Comparison of ENCODE assay signal across 9 cellular contexts in genomic region chr22:39543095-39543494, GRCh38. TPM values are rescaled to one million over a fixed set of nuclear protein-coding genes. Genes with fewer than 3 reads are reported as not detected.
DNase-seq lines count a peak whose midpoint lies in the region; ATAC-seq, FAIRE-seq and TF ChIP-seq lines count a peak whose summit lies in the region.
"Had no signal": no experiment of that assay in that cellular context is flagged by ENCODE, and none has a peak within 500 bp of the region (broad histone marks: within the 10 kb centered on the region; RNA-seq: fewer than 3 reads in every experiment).

No MANE protein-coding gene starts in this region.

- DNase-seq in BJ (ENCODE audit: low read depth) (no peak), GM13976 (ENCODE audit: low spot score) (no peak), RPMI8226 (peak; percentile 54), foreskin keratinocyte (no peak), kidney (no peak), NCI-H226 (no peak)
- DNase-seq in activated CD8-positive, alpha-beta memory T cell treated with anti-CD3 and anti-CD28 coated beads, Interleukin-2, amount 50 U/mL, for 4 hours: no peak
- DNase-seq: natural killer cell had no signal

- H3K4me3 ChIP-seq in BJ (ENCODE audit: low read depth, low read length) (no peak overlapping the region), kidney (ENCODE audit: low read length in 2 of 2) (no peak overlapping the region)

- H3K27ac ChIP-seq in foreskin keratinocyte (no peak overlapping the region), kidney (ENCODE audit: low read depth in 2 of 2, low read length in 2 of 2) (no peak overlapping the region)

- ATAC-seq in foreskin keratinocyte: no peak
- ATAC-seq in GM18505 (IDR thresholded peaks at IDR 0.05; ENCODE audit: unreplicated experiment): no peak

- POLR2A ChIA-PET in BJ (lab: Charles Lee): no interaction called here

- TF ChIP-seq POLR2A in GM18505 (IDR thresholded peaks at IDR 0.05; ENCODE audit: borderline replicate concordance, extremely low read depth, insufficient read depth, insufficient read length): no peak

- H3K27me3 ChIP-seq in BJ (ENCODE audit: control insufficient read depth, insufficient read depth, low read length) (peaks cover 3% of the 10 kb centered on the region; the same call in 1 of the 2 replicates), foreskin keratinocyte (peaks cover 9% of the 10 kb centered on the region)

- no peaks in the 10 kb centered on the region for H3K36me3 ChIP-seq in BJ (ENCODE audit: control insufficient read depth, insufficient read depth, low read length)
- H3K36me3 ChIP-seq in kidney (ENCODE audit: control insufficient read depth in 1 of 2, insufficient read depth in 2 of 2, low read length in 2 of 2): no peaks in the 10 kb centered on the region

- H3K9ac ChIP-seq in kidney (ENCODE audit: low read length in 2 of 2): no peak overlapping the region

- in situ Hi-C loops in GM13976 (cut with MboI; ENCODE audit: low sequenced_read_pairs, unreplicated experiment): loop anchor here (25.0 kb wide), 2 partner anchors 644 to 819 kb away; partner anchors contain the start of genes SGSM3 and TNRC6B

- no peaks in the 10 kb centered on the region for H3K9me3 ChIP-seq in kidney (ENCODE audit: control insufficient read depth in 1 of 2, low read length in 2 of 2)

- intact Hi-C loops in kidney (cut with DNase I): no loop called here

- no peak for FAIRE-seq in kidney (lab: Jason Lieb, UNC)

- TF ChIP-seq CTCF in BJ (IDR thresholded peaks at IDR 0.05; ENCODE audit: insufficient read depth, low read depth, low read length): peak; percentile 60
- TF ChIP-seq CTCF in GM13976 (IDR thresholded peaks at IDR 0.05; ENCODE audit: borderline replicate concordance, control extremely low read depth, extremely low read depth, insufficient read depth, missing control alignments): peak; percentile 53
- peak; percentile 61 for TF ChIP-seq CTCF in foreskin keratinocyte (conservative IDR thresholded peaks at IDR 0.05)
- no peak for TF ChIP-seq CTCF in kidney (IDR thresholded peaks at IDR 0.05; ENCODE audit: borderline replicate concordance, extremely low read depth, insufficient read depth)

- CTCF ChIA-PET in BJ (lab: Yijun Ruan, JAX): interaction anchor here (0.6 to 24.6 kb wide), 7 partner anchors 8 to 633 kb away, joined by 3 to 476 read pairs (median 3); no protein-coding TSS in a partner anchor

- H3K4me1 ChIP-seq in foreskin keratinocyte: no peaks in the 10 kb centered on the region
- no peaks in the 10 kb centered on the region for H3K4me1 ChIP-seq in kidney (ENCODE audit: control insufficient read depth in 1 of 2, insufficient read depth in 1 of 2, low read depth in 1 of 2, low read length in 2 of 2)

RNA-seq across cellular contexts. Expression of gene RPS19BP1, which starts 10.5 kb away (rescaled TPM):
- polyA plus RNA-seq in BJ (2011; rRNA removed) (64.0 and 66.7 TPM in 2 replicates), foreskin keratinocyte (192 TPM in 2 replicates), kidney (ENCODE audit: insufficient read depth, low read depth, low replicate concordance) (180 TPM)
- polyA minus RNA-seq in BJ (2011; rRNA and poly(A)+ RNA removed): 4.8 and 11.0 TPM in 2 replicates
- total RNA-seq in foreskin keratinocyte (117 and 125 TPM in 2 replicates), kidney (51.8 TPM)

RNA-seq across cellular contexts. Expression of gene ATF4, which starts 22.7 kb away (rescaled TPM):
- polyA plus RNA-seq in BJ (2011; rRNA removed): 886 and 999 TPM in 2 replicates
- 177 and 288 TPM in 2 replicates for polyA minus RNA-seq in BJ (2011; rRNA and poly(A)+ RNA removed)
- total RNA-seq in foreskin keratinocyte: 541 and 610 TPM in 2 replicates
- polyA plus RNA-seq in foreskin keratinocyte: 662 and 690 TPM in 2 replicates
- total RNA-seq in kidney: 261 TPM
- 293 TPM for polyA plus RNA-seq in kidney (ENCODE audit: insufficient read depth, low read depth, low replicate concordance)

RNA-seq across cellular contexts. Expression of gene CACNA1I, which starts 27.5 kb away (rescaled TPM):
- 0.01 TPM in 1 of 2 replicates, not detected in the other for polyA plus RNA-seq in BJ (2011; rRNA removed)
- 0.05 TPM in 1 of 2 replicates, not detected in the other for polyA minus RNA-seq in BJ (2011; rRNA and poly(A)+ RNA removed)
- under 0.01 TPM in 1 of 2 replicates, not detected in the other for total RNA-seq in foreskin keratinocyte
- polyA plus RNA-seq in foreskin keratinocyte: not detected in 2 replicates
- total RNA-seq in kidney: 0.63 TPM
- polyA plus RNA-seq in kidney (ENCODE audit: insufficient read depth, low read depth, low replicate concordance): not detected

RNA-seq across cellular contexts. Expression of gene MIEF1, which starts 41.0 kb away (rescaled TPM):
- 17.5 and 21.0 TPM in 2 replicates for polyA plus RNA-seq in BJ (2011; rRNA removed)
- 14.9 and 20.7 TPM in 2 replicates for polyA minus RNA-seq in BJ (2011; rRNA and poly(A)+ RNA removed)
- total RNA-seq in foreskin keratinocyte: 27.6 and 28.0 TPM in 2 replicates
- polyA plus RNA-seq in foreskin keratinocyte: 10.0 and 11.2 TPM in 2 replicates
- 27.9 TPM for total RNA-seq in kidney
- 13.0 TPM for polyA plus RNA-seq in kidney (ENCODE audit: insufficient read depth, low read depth, low replicate concordance)
